ENCODE assay signal across 27 cellular contexts in the genomic region with DNA sequence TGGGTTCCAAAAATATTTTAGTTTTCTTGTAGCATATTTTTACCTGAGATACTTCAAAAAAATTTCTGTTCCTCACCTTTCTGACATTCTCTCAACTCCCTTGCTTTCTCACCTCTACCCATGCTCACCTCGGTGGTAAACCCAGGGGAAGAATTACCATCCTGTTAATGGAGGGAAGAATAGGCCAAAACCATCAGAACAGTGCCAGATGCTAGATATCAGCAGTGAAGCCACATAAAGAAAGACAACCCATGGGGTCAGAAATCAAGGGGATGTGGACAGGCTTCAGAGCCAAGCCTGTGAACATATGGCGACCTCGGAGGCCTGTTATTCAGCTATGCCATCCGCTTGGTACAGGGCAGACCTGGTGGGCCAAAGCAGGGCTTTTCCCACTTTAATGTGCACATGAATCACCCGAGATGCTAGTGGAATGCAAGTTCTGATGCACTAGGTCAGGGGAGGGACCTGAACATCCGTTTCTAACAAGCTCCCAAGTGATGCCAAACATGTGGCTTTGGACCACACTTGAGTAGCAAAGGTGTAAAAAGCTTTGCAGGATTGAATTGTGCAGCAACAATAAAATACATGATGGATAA.
"Had no signal": no experiment of that assay in that cellular context is flagged by ENCODE, and none has a peak within 500 bp of the region (broad histone marks: within the 10 kb centered on the region; RNA-seq: fewer than 3 reads in every experiment).

No MANE protein-coding gene starts in this region.

- H3K36me3 Mint-ChIP-seq: type B pancreatic cell had no signal

- ATAC-seq: left cardiac atrium; mucosa of descending colon; naive thymus-derived CD4-positive, alpha-beta T cell; natural killer cell treated with Interleukin-12 subunit alpha and Interleukin-12 subunit beta and Interleukin-15 and Interleukin-18, amount 100 ng/mL, for 72 hours; right lobe of liver; stimulated activated memory B cell treated with anti-CD40 and anti-IgM and Interleukin-4, amounts not matched to agents 10 μg/mL and 1 μg/mL and 100 μg/mL, for 72 hours; stimulated activated naive CD8-positive, alpha-beta T cell treated with anti-CD3 and anti-CD28 coated beads, Interleukin-15, amount 100 ng/mL, for 72 hours had no signal

- H3K4me1 ChIP-seq: left ventricle myocardium inferior, right atrium auricular region, right lobe of liver, tibial nerve, vagina had no signal

- H3K9me3 Mint-ChIP-seq: type B pancreatic cell had no signal

- FAIRE-seq: keratinocyte had no signal

- H3K27me3 ChIP-seq: neutrophil, ovary, right atrium auricular region, right lobe of liver, tibial nerve, vagina had no signal

- H3K27me3 Mint-ChIP-seq: stimulated activated naive CD8-positive, alpha-beta T cell treated with anti-CD3 and anti-CD28 coated beads, Interleukin-15, amount 100 ng/mL, for 72 hours; type B pancreatic cell had no signal

- H3K4me2 ChIP-seq: smooth muscle cell had no signal

- H3K9me3 ChIP-seq: mucosa of descending colon, neutrophil, ovary, right atrium auricular region, right lobe of liver, vagina had no signal

- H3K27ac Mint-ChIP-seq: naive thymus-derived CD4-positive, alpha-beta T cell; natural killer cell treated with Interleukin-12 subunit alpha and Interleukin-12 subunit beta and Interleukin-15 and Interleukin-18, amount 100 ng/mL, for 72 hours; progenitor cell of endocrine pancreas; stimulated activated memory B cell treated with anti-CD40 and anti-IgM and Interleukin-4, amounts not matched to agents 10 μg/mL and 1 μg/mL and 100 μg/mL, for 72 hours; stimulated activated naive CD8-positive, alpha-beta T cell treated with anti-CD3 and anti-CD28 coated beads, Interleukin-15, amount 100 ng/mL, for 72 hours; type B pancreatic cell had no signal

- DNase-seq: kidney glomerular epithelial cell; left cardiac atrium; left ventricle myocardium inferior; midbrain; mucosa of descending colon; naive thymus-derived CD4-positive, alpha-beta T cell; ovary; right lobe of liver; stimulated activated CD4-positive, alpha-beta T cell treated with anti-CD3 and anti-CD28 coated beads, Interleukin-1b, Interleukin-23, amount 100 ng/mL, for 48 hours; stimulated activated CD4-positive, alpha-beta T cell treated with anti-CD3 and anti-CD28 coated beads, Interleukin-2, amount 100 ng/mL, for 48 hours; stimulated activated CD4-positive, alpha-beta T cell treated with anti-CD3 and anti-CD28 coated beads, Interleukin-4, amount 100 ng/mL, for 4 hours; stimulated activated CD8-positive, alpha-beta memory T cell treated with anti-CD3 and anti-CD28 coated beads, Interleukin-4, amount 100 ng/mL, for 48 hours; stimulated activated naive CD4-positive, alpha-beta T cell treated with Interleukin-2 at 50 U/mL for 16 hours; stimulated activated naive CD8-positive, alpha-beta T cell treated with anti-CD3 and anti-CD28 coated beads, Interleukin-15, amount 100 ng/mL, for 72 hours; substantia nigra had no signal

- H3K4me3 ChIP-seq: left ventricle myocardium inferior, lung, mucosa of descending colon, ovary, right atrium auricular region, right lobe of liver, smooth muscle cell, tibial nerve, vagina had no signal

- H3K36me3 ChIP-seq: left ventricle myocardium inferior, neutrophil, ovary, right atrium auricular region, right lobe of liver, tibial nerve, vagina had no signal

- H3K4me3 Mint-ChIP-seq: naive thymus-derived CD4-positive, alpha-beta T cell; natural killer cell treated with Interleukin-12 subunit alpha and Interleukin-12 subunit beta and Interleukin-15 and Interleukin-18, amount 100 ng/mL, for 72 hours; neural crest cell; stimulated activated memory B cell treated with anti-CD40 and anti-IgM and Interleukin-4, amounts not matched to agents 10 μg/mL and 1 μg/mL and 100 μg/mL, for 72 hours; stimulated activated naive CD8-positive, alpha-beta T cell treated with anti-CD3 and anti-CD28 coated beads, Interleukin-15, amount 100 ng/mL, for 72 hours; type B pancreatic cell had no signal

- H3K4me1 Mint-ChIP-seq: neural crest cell had no signal

- H3K27ac ChIP-seq: left ventricle myocardium inferior, neutrophil, ovary, right atrium auricular region, right lobe of liver, tibial nerve, vagina had no signal
